ENCODE assay signal across 19 cellular contexts in genomic region chr5:102781359-102781758, GRCh38.
"Had no signal": no experiment of that assay in that cellular context is flagged by ENCODE, and none has a peak within 500 bp of the region (broad histone marks: within the 10 kb centered on the region; RNA-seq: fewer than 3 reads in every experiment).

No MANE protein-coding gene starts in this region.

- H3K27me3 Mint-ChIP-seq: activated CD4-positive, alpha-beta memory T cell treated with anti-CD3 and anti-CD28 coated beads for 36 hours; activated naive CD4-positive, alpha-beta T cell treated with anti-CD3 and anti-CD28 coated beads, Interleukin-2, amount 50 U/mL, for 24 hours had no signal

- H3K27ac Mint-ChIP-seq: activated CD4-positive, alpha-beta memory T cell treated with anti-CD3 and anti-CD28 coated beads for 36 hours; neural progenitor cell; T-helper 2 cell treated with Interferon-gamma antibody and Interleukin-4, amounts not matched to agents 5 μg/mL and 100 μg/mL, for 36 hours had no signal

- H3K4me3 ChIP-seq: cardiac muscle cell, dorsolateral prefrontal cortex, neural progenitor cell, prostate gland, right lobe of liver, smooth muscle cell, thyroid gland had no signal

- DNase-seq: activated CD4-positive, alpha-beta memory T cell treated with anti-CD3 and anti-CD28 coated beads for 36 hours; activated gamma-delta T cell; activated T-cell treated with anti-CD3 and anti-CD28 coated beads for 4 hours; amniotic stem cell; dorsolateral prefrontal cortex; hippocampal formation; islet precursor cell; mammary epithelial cell; right lobe of liver; SK-N-SH; stimulated activated CD4-positive, alpha-beta T cell treated with anti-CD3 and anti-CD28 coated beads, Interleukin-4, amount 100 ng/mL, for 1 hour; thyroid gland had no signal

- H3K27me3 ChIP-seq: cardiac muscle cell, dorsolateral prefrontal cortex, neural progenitor cell, right lobe of liver, thyroid gland had no signal

- H3K9me3 Mint-ChIP-seq: activated CD4-positive, alpha-beta memory T cell treated with anti-CD3 and anti-CD28 coated beads for 36 hours; T-helper 2 cell treated with Interferon-gamma antibody and Interleukin-4, amounts not matched to agents 5 μg/mL and 100 μg/mL, for 36 hours had no signal

- FAIRE-seq: TTC549 had no signal

- H3K4me3 Mint-ChIP-seq: activated CD4-positive, alpha-beta memory T cell treated with anti-CD3 and anti-CD28 coated beads for 36 hours; neural progenitor cell had no signal

- H3K9me3 ChIP-seq: prostate gland, right lobe of liver, SK-N-SH, thyroid gland had no signal

- H3K36me3 ChIP-seq: cardiac muscle cell, prostate gland, right lobe of liver, thyroid gland had no signal

- H3K27ac ChIP-seq: cardiac muscle cell, dorsolateral prefrontal cortex, neural progenitor cell, prostate gland, right lobe of liver, thyroid gland had no signal

- H3K4me1 ChIP-seq: neural progenitor cell, prostate gland, right lobe of liver had no signal
